In genomic region chr17:76076765-76077581, GRCh38 we compare ENCODE assay signal across 1 cellular context.
TF ChIP-seq lines count a peak whose summit lies in the region.

No MANE protein-coding gene starts in this region.

TF ChIP-seq in WTC11, 78 proteins besides CTCF, POLR2A, EP300 and RAD21 (continued from another document):
- no peak for TF ChIP-seq STAT6 (CRISPR knock-in tag; conservative IDR thresholded peaks at IDR 0.05; ENCODE audit: low read depth)
- peak; percentile 75 for TF ChIP-seq MAX (CRISPR knock-in tag; IDR thresholded peaks at IDR 0.05)
- TF ChIP-seq GABPB1 (CRISPR knock-in tag; IDR thresholded peaks at IDR 0.05), result no peak
- TF ChIP-seq SP1 (CRISPR knock-in tag; conservative IDR thresholded peaks at IDR 0.05), result no peak
- TF ChIP-seq OVOL2 (CRISPR knock-in tag; IDR thresholded peaks at IDR 0.05; ENCODE audit: borderline replicate concordance), result no peak
- no peak for TF ChIP-seq NFE2L1 (CRISPR knock-in tag; IDR thresholded peaks at IDR 0.05)
- TF ChIP-seq ETV6 (CRISPR knock-in tag; IDR thresholded peaks at IDR 0.05), result no peak
- TF ChIP-seq NFYB (CRISPR knock-in tag; conservative IDR thresholded peaks at IDR 0.05; ENCODE audit: low read depth), result no peak; the same call in 1 of the 2 replicates
- TF ChIP-seq ZNF512 (CRISPR knock-in tag; IDR thresholded peaks at IDR 0.05; ENCODE audit: borderline replicate concordance), result no peak
- no peak for TF ChIP-seq JAZF1 (CRISPR knock-in tag; IDR thresholded peaks at IDR 0.05)
- TF ChIP-seq E2F1 (CRISPR knock-in tag; IDR thresholded peaks at IDR 0.05), result no peak
- peak; percentile 77; the same call in 1 of the 2 replicates for TF ChIP-seq E2F4 (CRISPR knock-in tag; IDR thresholded peaks at IDR 0.05; ENCODE audit: borderline replicate concordance, low read depth)
- no peak for TF ChIP-seq SOX15 (CRISPR knock-in tag; IDR thresholded peaks at IDR 0.05)
- no peak for TF ChIP-seq CDX4 (CRISPR knock-in tag; IDR thresholded peaks at IDR 0.05; ENCODE audit: borderline replicate concordance)
- TF ChIP-seq HMGXB4 (CRISPR knock-in tag; IDR thresholded peaks at IDR 0.05), result 0 out of 2 replicates have a peak, but pooled peaks have one; percentile 63
- TF ChIP-seq AR (CRISPR knock-in tag; IDR thresholded peaks at IDR 0.05), result no peak
- TF ChIP-seq ATF2 (CRISPR knock-in tag; IDR thresholded peaks at IDR 0.05; ENCODE audit: borderline replicate concordance, low read depth), result no peak
- no peak for TF ChIP-seq ARID4B (CRISPR knock-in tag; IDR thresholded peaks at IDR 0.05; ENCODE audit: borderline replicate concordance)
- no peak for TF ChIP-seq MXD4 (CRISPR knock-in tag; IDR thresholded peaks at IDR 0.05; ENCODE audit: borderline replicate concordance)
- no peak for TF ChIP-seq PRDM15 (CRISPR knock-in tag; IDR thresholded peaks at IDR 0.05)
TF ChIP-seq in WTC11: peak in this region for 11.
